25 cellular contexts compared by ENCODE assay signal in the genomic region with DNA sequence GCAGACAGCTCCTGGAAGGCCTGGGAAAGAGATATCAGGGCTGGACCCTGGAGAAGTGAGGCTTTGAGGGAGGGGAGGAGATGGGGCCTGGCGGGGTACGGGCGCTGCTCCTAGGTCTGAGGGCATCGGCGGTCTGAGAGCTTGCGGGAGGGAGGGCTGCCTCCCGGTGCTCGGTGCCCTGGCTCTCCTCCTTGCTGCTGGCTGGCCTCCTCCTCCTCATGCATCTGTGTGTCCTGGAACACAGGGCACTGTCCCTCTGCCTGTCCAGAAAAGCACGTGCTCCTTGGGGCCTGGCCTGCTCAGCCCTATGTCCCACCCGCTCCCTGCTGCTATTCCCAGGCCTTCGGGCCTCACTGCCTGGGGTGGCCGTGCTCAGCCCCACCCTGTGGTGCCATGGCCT.
"Had no signal": no experiment of that assay in that cellular context is flagged by ENCODE, and none has a peak within 500 bp of the region (broad histone marks: within the 10 kb centered on the region; RNA-seq: fewer than 3 reads in every experiment).

No MANE protein-coding gene starts in this region.

- H3K9me3 ChIP-seq: adrenal gland, ascending aorta, left ventricle myocardium inferior, sigmoid colon, thoracic aorta had no signal

- FAIRE-seq: endothelial cell of umbilical vein had no signal

- H3K4me2 ChIP-seq: hepatocyte, smooth muscle cell had no signal

- H3K79me2 ChIP-seq: hepatocyte had no signal

- H3K36me3 ChIP-seq: adrenal gland had no signal

- H2AFZ ChIP-seq: hepatocyte had no signal

- H3K4me3 ChIP-seq: adrenal gland, ascending aorta, hepatocyte, left ventricle myocardium inferior, sigmoid colon, smooth muscle cell, thoracic aorta had no signal

- ATAC-seq: activated CD4-positive, CD25-positive, alpha-beta regulatory T cell treated with anti-CD3 and anti-CD28 coated beads, Interleukin-2, amount 50 U/mL, for 24 hours had no signal

- H3K27me3 ChIP-seq: adrenal gland, ascending aorta, brain microvascular endothelial cell, hepatocyte, sigmoid colon had no signal

- DNase-seq: activated CD4-positive, alpha-beta T cell treated with anti-CD3 and anti-CD28 coated beads, Interleukin-2, amount 10 ng/mL, durations not matched to agents 7 days and 5 days; activated gamma-delta T cell treated with Interleukin-2 at 50 U/mL for 16 hours; activated T-cell treated with anti-CD3 and anti-CD28 coated beads, Interleukin-2, amount 50 U/mL, for 1 hour; brain microvascular endothelial cell; caudate nucleus; dermis blood vessel endothelial cell; effector CD8-positive, alpha-beta T cell; foreskin melanocyte; glutamatergic neuron; left ventricle myocardium inferior; mammary epithelial cell; occipital lobe; posterior cingulate gyrus; sigmoid colon; stimulated activated CD4-positive, alpha-beta T cell treated with anti-CD3 and anti-CD28 coated beads, Interleukin-15, amount 100 ng/mL, for 24 hours; stimulated activated naive B cell treated with anti-CD40 and anti-IgM and Interleukin-4, amounts not matched to agents 10 μg/mL and 1 μg/mL and 100 μg/mL, for 72 hours; T-cell had no signal

- H3K27ac ChIP-seq: adrenal gland, ascending aorta, brain microvascular endothelial cell, hepatocyte, left ventricle myocardium inferior, sigmoid colon, thoracic aorta, VCaP had no signal

- H3K4me1 ChIP-seq: adrenal gland, ascending aorta, sigmoid colon had no signal
